ENCODE assay signal across 23 cellular contexts in the genomic region with DNA sequence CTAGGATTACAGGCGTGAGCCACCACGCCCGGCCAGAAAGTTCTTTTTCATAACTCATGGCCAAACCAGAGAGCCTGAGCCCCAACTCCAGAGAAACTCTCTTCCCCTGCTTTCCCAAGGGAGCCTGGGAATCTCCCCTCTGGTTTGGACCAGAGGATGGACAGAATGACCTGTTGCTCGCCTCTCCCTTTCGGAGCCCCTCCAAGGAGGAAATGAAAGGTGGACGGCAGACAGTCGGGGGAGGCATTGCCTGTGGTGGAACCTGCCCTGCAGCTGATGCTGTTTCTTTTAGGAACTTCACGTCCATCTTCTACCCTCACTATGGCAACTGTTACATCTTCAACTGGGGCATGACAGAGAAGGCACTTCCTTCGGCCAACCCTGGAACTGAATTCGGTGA.
DNase-seq lines count a peak whose midpoint lies in the region; TF ChIP-seq lines count a peak whose summit lies in the region.
"Had no signal": no experiment of that assay in that cellular context is flagged by ENCODE, and none has a peak within 500 bp of the region (broad histone marks: within the 10 kb centered on the region; RNA-seq: fewer than 3 reads in every experiment).

No MANE protein-coding gene starts in this region.

- DNase-seq in MCF 10A (ENCODE audit: unreplicated experiment) (no peak), breast epithelium (ENCODE audit: low spot score in 2 of 2) (no peak), PC-9 (no peak), osteoblast (ENCODE audit: insufficient read length, low spot score, missing footprints) (peak; percentile 10), glutamatergic neuron (no peak)
- DNase-seq in activated T-cell treated with anti-CD3 and anti-CD28 coated beads, Interleukin-2, amount 50 U/mL, for 48 hours = no peak
- DNase-seq: AML-193; CD4-positive, alpha-beta T cell; CD8-positive, alpha-beta memory T cell; COR-L47; DMS 273 treated with DMSO at 0.1 percent for 48 hours; DMS153; DMS53; DMS79; DND-41; EL; GDM1 had no signal

- H3K4me2 ChIP-seq in PC-9 (no peak overlapping the region), osteoblast (ENCODE audit: insufficient read depth, low read length) (no peak overlapping the region)
- H3K4me2 ChIP-seq: A549; BLaER1 treated with 17β-estradiol and CSF1 and Interleukin-3, amounts not matched to agents 10 nM and 100 nM had no signal

- H3K36me3 Mint-ChIP-seq in MCF 10A (ENCODE audit: insufficient read depth, unreplicated experiment) = no peaks in the 10 kb centered on the region
- no peaks in the 10 kb centered on the region for H3K36me3 Mint-ChIP-seq in glutamatergic neuron (ENCODE audit: unreplicated experiment)
- H3K36me3 Mint-ChIP-seq: CD8-positive, alpha-beta memory T cell had no signal

- H3K9me2 ChIP-seq in PC-9 (ENCODE audit: insufficient read depth) = no peaks in the 10 kb centered on the region

- TF ChIP-seq CTCF in MCF 10A (IDR thresholded peaks at IDR 0.05; ENCODE audit: unreplicated experiment) (no peak), breast epithelium (IDR thresholded peaks at IDR 0.05) (no peak), PC-9 (conservative IDR thresholded peaks at IDR 0.05) (no peak), osteoblast (IDR thresholded peaks at IDR 0.05; ENCODE audit: extremely low read depth, low read depth, low read length) (no peak), glutamatergic neuron (IDR thresholded peaks at IDR 0.05; ENCODE audit: partially characterized antibody, unreplicated experiment) (no peak)

- H3K79me2 ChIP-seq in PC-9 (ENCODE audit: low read depth) (no peaks in the 10 kb centered on the region), osteoblast (ENCODE audit: insufficient read depth, low read length) (no peaks in the 10 kb centered on the region)

- CTCF ChIA-PET in MCF 10A (lab: Yijun Ruan, JAX) = interaction anchor here (0.6 to 2.2 kb wide), 2 partner anchors 18 to 67 kb away, joined by 5 to 8 read pairs; no protein-coding TSS in a partner anchor
- CTCF ChIA-PET in PC-9 (lab: Charles Lee) = no interaction called here

- H3K27me3 Mint-ChIP-seq in MCF 10A (ENCODE audit: insufficient read depth, unreplicated experiment) = no peaks in the 10 kb centered on the region
- peaks cover 10% of the 10 kb centered on the region for H3K27me3 Mint-ChIP-seq in glutamatergic neuron (ENCODE audit: unreplicated experiment)
- H3K27me3 Mint-ChIP-seq: CD4-positive, alpha-beta T cell had no signal

- H3K4me3 ChIP-seq in breast epithelium (no peak overlapping the region), PC-9 (no peak overlapping the region), osteoblast (ENCODE audit: insufficient read depth, low read length) (no peak overlapping the region)
- H3K4me3 ChIP-seq: A549; BLaER1 treated with 17β-estradiol and CSF1 and Interleukin-3, amounts not matched to agents 10 nM and 100 nM; GM12878 had no signal

- no peak for TF ChIP-seq POLR2A in breast epithelium (IDR thresholded peaks at IDR 0.05)

- H3K27ac ChIP-seq in breast epithelium (no peak overlapping the region), PC-9 (peak overlapping the region; percentile 43; the same call in 1 of the 2 replicates), osteoblast (ENCODE audit: low read depth, low read length) (no peak overlapping the region)
- H3K27ac ChIP-seq: 22Rv1, A549, C4-2B had no signal

- POLR2A ChIA-PET in MCF 10A (lab: Yijun Ruan, JAX) (interaction anchor here (0.7 to 1.2 kb wide), 2 partner anchors 78 to 184 kb away, joined by 3 read pairs; no protein-coding TSS in a partner anchor), PC-9 (lab: Charles Lee; ENCODE audit: unreplicated experiment) (no interaction called here)

- intact Hi-C loops in MCF 10A (cut with micrococcal nuclease) = no loop called here
- intact Hi-C loops in breast epithelium (cut with DNase I; ENCODE audit: low total_unique reads) = no loop called here
- intact Hi-C loops in PC-9 (cut with micrococcal nuclease; ENCODE audit: unreplicated experiment) = loop anchor here (5.0 kb wide), 2 partner anchors 110 to 185 kb away; partner anchors contain the start of gene SCNN1G

- H4K20me1 ChIP-seq in PC-9 (ENCODE audit: insufficient read depth) (no peaks in the 10 kb centered on the region), osteoblast (ENCODE audit: insufficient read depth, low read length) (no peaks in the 10 kb centered on the region)
- H4K20me1 ChIP-seq: BLaER1 treated with 17β-estradiol and CSF1 and Interleukin-3, amounts not matched to agents 10 nM and 100 nM had no signal

- no peaks in the 10 kb centered on the region for H3K36me3 ChIP-seq in breast epithelium
- H3K36me3 ChIP-seq in PC-9 (ENCODE audit: low read depth) = no peaks in the 10 kb centered on the region
- no peaks in the 10 kb centered on the region for H3K36me3 ChIP-seq in osteoblast (ENCODE audit: insufficient read depth, low read length)
- H3K36me3 ChIP-seq: BLaER1 treated with 17β-estradiol and CSF1 and Interleukin-3, amounts not matched to agents 10 nM and 100 nM had no signal

- H3K9me3 Mint-ChIP-seq in MCF 10A (ENCODE audit: unreplicated experiment) (no peaks in the 10 kb centered on the region), glutamatergic neuron (ENCODE audit: unreplicated experiment) (no peaks in the 10 kb centered on the region)
- H3K9me3 Mint-ChIP-seq: CD4-positive, alpha-beta T cell; CD8-positive, alpha-beta memory T cell had no signal

- H3K27me3 ChIP-seq in breast epithelium (no peaks in the 10 kb centered on the region), PC-9 (ENCODE audit: insufficient read depth, low read depth) (no peaks in the 10 kb centered on the region), osteoblast (ENCODE audit: insufficient read depth, low read length) (peaks cover 3% of the 10 kb centered on the region)
- H3K27me3 ChIP-seq: BLaER1 treated with 17β-estradiol and CSF1 and Interleukin-3, amounts not matched to agents 10 nM and 100 nM had no signal

- H3K4me1 Mint-ChIP-seq in MCF 10A (ENCODE audit: insufficient read depth, unreplicated experiment) = peaks cover 38% of the 10 kb centered on the region
- H3K4me1 Mint-ChIP-seq in glutamatergic neuron (ENCODE audit: low read depth, unreplicated experiment) = no peaks in the 10 kb centered on the region
- H3K4me1 Mint-ChIP-seq: B cell had no signal

- H3K27ac Mint-ChIP-seq in MCF 10A (ENCODE audit: low read depth, unreplicated experiment) (peak overlapping the region; percentile 67), glutamatergic neuron (ENCODE audit: unreplicated experiment) (no peak overlapping the region)
- H3K27ac Mint-ChIP-seq: B cell; CD4-positive, alpha-beta T cell had no signal

- no peaks in the 10 kb centered on the region for H3K9me3 ChIP-seq in breast epithelium
- no peaks in the 10 kb centered on the region for H3K9me3 ChIP-seq in PC-9 (ENCODE audit: insufficient read depth, low read depth)
- no peaks in the 10 kb centered on the region for H3K9me3 ChIP-seq in osteoblast (ENCODE audit: low read depth, low read length)
- H3K9me3 ChIP-seq: A549; BLaER1 treated with 17β-estradiol and CSF1 and Interleukin-3, amounts not matched to agents 10 nM and 100 nM had no signal

- H2AFZ ChIP-seq in PC-9 (no peak overlapping the region), osteoblast (ENCODE audit: low read length) (no peak overlapping the region)

- H3K4me1 ChIP-seq in breast epithelium (no peaks in the 10 kb centered on the region), PC-9 (replicated peaks; ENCODE audit: insufficient read depth) (peaks cover 65% of the 10 kb centered on the region), osteoblast (ENCODE audit: insufficient read depth, low read length) (no peaks in the 10 kb centered on the region)

- peaks cover 46% of the 10 kb centered on the region for H3F3A ChIP-seq in PC-9 (ENCODE audit: insufficient read depth, low read depth)

- H3K4me3 Mint-ChIP-seq in MCF 10A (ENCODE audit: unreplicated experiment) (no peak overlapping the region), glutamatergic neuron (ENCODE audit: unreplicated experiment) (no peak overlapping the region)
- H3K4me3 Mint-ChIP-seq: B cell; CD4-positive, alpha-beta T cell; CD8-positive, alpha-beta memory T cell had no signal

- no TSS peak for BruUV-seq in MCF 10A (replicated peaks; lab: Mats Ljungman, UMichigan)
- BruUV-seq in PC-9 (replicated peaks; lab: Mats Ljungman, UMichigan) = no TSS peak
